Comparison of ENCODE assay signal across 24 cellular contexts in genomic region chr10:59317066-59317465, GRCh38. TPM values are rescaled to one million over a fixed set of nuclear protein-coding genes. Genes with fewer than 3 reads are reported as not detected.
"Had no signal": no experiment of that assay in that cellular context is flagged by ENCODE, and none has a peak within 500 bp of the region (broad histone marks: within the 10 kb centered on the region; RNA-seq: fewer than 3 reads in every experiment).

No MANE protein-coding gene starts in this region.

- FAIRE-seq: small intestine had no signal

- ATAC-seq: naive thymus-derived CD4-positive, alpha-beta T cell; natural killer cell; right cardiac atrium; stimulated activated effector memory CD8-positive, alpha-beta T cell treated with anti-CD3 and anti-CD28 coated beads, Interleukin-12 subunit alpha, Interleukin-12 subunit beta, amount 100 ng/mL, for 72 hours; stimulated activated naive B cell treated with anti-CD40 and anti-IgM and Interleukin-4, amounts not matched to agents 10 μg/mL and 1 μg/mL and 100 μg/mL, for 72 hours had no signal

- H3K27ac ChIP-seq: neural progenitor cell, ovary, right lobe of liver, sigmoid colon, stomach, thoracic aorta, tibial nerve, upper lobe of left lung had no signal

- H3K9me3 ChIP-seq: ovary, prostate gland, right lobe of liver, sigmoid colon, stomach, thoracic aorta, thyroid gland, tibial nerve, upper lobe of left lung, uterus had no signal

- H3K9ac ChIP-seq: neural progenitor cell had no signal

- H3K36me3 ChIP-seq: neural progenitor cell, ovary, prostate gland, right lobe of liver, stomach, thoracic aorta, thyroid gland, tibial nerve, upper lobe of left lung, uterus had no signal

- H3K4me3 ChIP-seq: neural progenitor cell, ovary, prostate gland, right lobe of liver, sigmoid colon, stomach, thoracic aorta, thyroid gland, tibial nerve, upper lobe of left lung, uterus had no signal

- DNase-seq: naive thymus-derived CD4-positive, alpha-beta T cell; natural killer cell; occipital lobe; ovary; right cardiac atrium; right lobe of liver; sigmoid colon; small intestine; stimulated activated CD4-positive, alpha-beta T cell treated with anti-CD3 and anti-CD28 coated beads, Interleukin-15, amount 100 ng/mL, for 24 hours; stimulated activated CD4-positive, alpha-beta T cell treated with anti-CD3 and anti-CD28 coated beads, Interleukin-2, amount 100 ng/mL, for 24 hours; stimulated activated CD4-positive, alpha-beta T cell treated with anti-CD3 and anti-CD28 coated beads, Interleukin-2, amount 100 ng/mL, for 48 hours; stimulated activated CD4-positive, alpha-beta T cell treated with anti-CD3 and anti-CD28 coated beads, Interleukin-4, amount 100 ng/mL, for 24 hours; stimulated activated naive B cell treated with anti-CD40 and anti-IgM and Interleukin-4, amounts not matched to agents 10 μg/mL and 1 μg/mL and 100 μg/mL, for 72 hours; stimulated activated naive CD4-positive, alpha-beta T cell treated with Interleukin-2 at 50 U/mL for 16 hours; stomach; thyroid gland; trophoblast cell; upper lobe of left lung; uterus had no signal

- H3K4me1 ChIP-seq: upper lobe of left lung, uterus had no signal

RNA-seq across cellular contexts. Expression of gene FAM13C, which starts 45.3 kb away (rescaled TPM):
- total RNA-seq: naive thymus-derived CD4-positive, alpha-beta T cell; natural killer cell had no signal
- polyA plus RNA-seq: naive thymus-derived CD4-positive, alpha-beta T cell had no signal
